In genomic region chrX:149818652-149819051, GRCh38 we compare ENCODE assay signal across 22 cellular contexts. TPM values are rescaled to one million over a fixed set of nuclear protein-coding genes. Genes with fewer than 3 reads are reported as not detected.
"Had no signal": no experiment of that assay in that cellular context is flagged by ENCODE, and none has a peak within 500 bp of the region (broad histone marks: within the 10 kb centered on the region; RNA-seq: fewer than 3 reads in every experiment).

No MANE protein-coding gene starts in this region.

- H3K27ac ChIP-seq: ascending aorta, parathyroid adenoma, sigmoid colon, upper lobe of right lung had no signal

- H3K27ac Mint-ChIP-seq: activated T-helper 1 cell treated with anti-CD3 and anti-CD28 coated beads, Interleukin-12 subunit alpha, Interleukin-12 subunit beta, Interleukin-2, Interleukin-4 antibody, amounts not matched to agents 30 ng/mL and 10 ng/mL and 1 ng/mL, durations not matched to agents 14 hours and 24 hours and 36 hours; effector memory CD8-positive, alpha-beta T cell; mesothelial cell of epicardium; nephron; T-helper 2 cell treated with Interferon-gamma antibody and Interleukin-4, amounts not matched to agents 5 μg/mL and 100 μg/mL, for 36 hours had no signal

- H3K9me3 Mint-ChIP-seq: activated T-helper 1 cell treated with anti-CD3 and anti-CD28 coated beads, Interleukin-12 subunit alpha, Interleukin-12 subunit beta, Interleukin-2, Interleukin-4 antibody, amounts not matched to agents 30 ng/mL and 10 ng/mL and 1 ng/mL, durations not matched to agents 14 hours and 24 hours and 36 hours; effector memory CD8-positive, alpha-beta T cell; T-helper 2 cell treated with Interferon-gamma antibody and Interleukin-4, amounts not matched to agents 5 μg/mL and 100 μg/mL, for 36 hours had no signal

- H3K79me2 ChIP-seq: parathyroid adenoma had no signal

- H3K36me3 Mint-ChIP-seq: mesothelial cell of epicardium had no signal

- H3K9me3 ChIP-seq: sigmoid colon, upper lobe of right lung had no signal

- H3K36me3 ChIP-seq: ascending aorta, sigmoid colon, upper lobe of right lung had no signal

- H3K4me1 ChIP-seq: ascending aorta, parathyroid adenoma, sigmoid colon, upper lobe of right lung had no signal

- H3K27me3 ChIP-seq: ascending aorta, upper lobe of right lung had no signal

- H3K4me1 Mint-ChIP-seq: mesothelial cell of epicardium, nephron had no signal

- H3K4me3 ChIP-seq: ascending aorta, lung, sigmoid colon, upper lobe of right lung had no signal

- DNase-seq: activated CD8-positive, alpha-beta memory T cell treated with anti-CD3 and anti-CD28 coated beads, Interleukin-2, amount 50 U/mL, for 4 hours; activated naive CD4-positive, alpha-beta T cell; effector memory CD8-positive, alpha-beta T cell; foreskin melanocyte; glutamatergic neuron; hippocampal formation; islet precursor cell; sigmoid colon; stimulated activated naive CD4-positive, alpha-beta T cell; upper lobe of right lung had no signal

- H2AFZ ChIP-seq: parathyroid adenoma had no signal

- H3K9ac ChIP-seq: parathyroid adenoma had no signal

- H3K4me3 Mint-ChIP-seq: activated T-helper 1 cell treated with anti-CD3 and anti-CD28 coated beads, Interleukin-12 subunit alpha, Interleukin-12 subunit beta, Interleukin-2, Interleukin-4 antibody, amounts not matched to agents 30 ng/mL and 10 ng/mL and 1 ng/mL, durations not matched to agents 14 hours and 24 hours and 36 hours; effector memory CD8-positive, alpha-beta T cell; mesothelial cell of epicardium; nephron; T-helper 2 cell treated with Interferon-gamma antibody and Interleukin-4, amounts not matched to agents 5 μg/mL and 100 μg/mL, for 36 hours had no signal

RNA-seq across cellular contexts. Expression of gene MAGEA9, which starts 36.9 kb away (rescaled TPM):
- total RNA-seq: activated T-helper 1 cell treated with anti-CD3 and anti-CD28 coated beads, Interleukin-12 subunit alpha, Interleukin-12 subunit beta, Interleukin-2, Interleukin-4 antibody, amounts not matched to agents 30 ng/mL and 10 ng/mL and 1 ng/mL, durations not matched to agents 14 hours and 24 hours and 36 hours; ascending aorta; chondrocyte; dermis microvascular lymphatic vessel endothelial cell; fibroblast of lung; left lobe of liver; lung; mesothelial cell of epicardium; sigmoid colon; upper lobe of right lung had no signal
- polyA plus RNA-seq: adipose tissue, fibroblast of lung, lung, sigmoid colon had no signal
